ENCODE assay signal across 8 cellular contexts in the genomic region with DNA sequence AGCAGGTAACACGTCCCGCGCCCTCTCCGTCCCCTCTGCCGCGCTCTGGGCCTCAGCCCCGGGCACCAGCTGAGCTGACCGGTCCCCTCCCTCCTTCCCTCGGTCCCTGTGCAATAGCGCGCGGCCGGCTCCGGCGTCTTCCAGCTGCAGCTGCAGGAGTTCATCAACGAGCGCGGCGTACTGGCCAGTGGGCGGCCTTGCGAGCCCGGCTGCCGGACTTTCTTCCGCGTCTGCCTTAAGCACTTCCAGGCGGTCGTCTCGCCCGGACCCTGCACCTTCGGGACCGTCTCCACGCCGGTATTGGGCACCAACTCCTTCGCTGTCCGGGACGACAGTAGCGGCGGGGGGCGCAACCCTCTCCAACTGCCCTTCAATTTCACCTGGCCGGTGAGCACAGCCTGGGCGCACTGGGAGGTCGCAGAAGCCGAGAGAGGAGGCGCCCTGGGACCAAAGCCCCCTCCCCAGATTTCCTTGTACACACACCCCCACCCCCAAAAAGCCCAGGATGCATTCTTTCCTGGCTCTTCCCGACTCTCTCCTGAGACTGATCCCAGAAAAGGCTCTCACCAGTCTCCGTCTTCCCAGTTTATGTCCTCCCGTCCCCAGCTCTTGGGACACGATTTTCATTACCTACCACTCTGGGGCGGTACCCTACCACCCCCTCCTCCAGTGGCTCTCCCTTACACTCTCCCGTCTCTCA. TPM values are rescaled to one million over a fixed set of nuclear protein-coding genes. Genes with fewer than 3 reads are reported as not detected.
A peak's percentile ranks its signal among the peaks of the same experiment; 100 is the strongest.
DNase-seq lines count a peak whose midpoint lies in the region; ATAC-seq, FAIRE-seq and TF ChIP-seq lines count a peak whose summit lies in the region.

No MANE protein-coding gene starts in this region.

- H3K4me2 ChIP-seq in A549 (peak overlapping the region; percentile 99), GM23338 (peak overlapping the region; percentile 99)

- no peaks in the 10 kb centered on the region for H3K36me3 ChIP-seq in GM23338 (ENCODE audit: insufficient read depth)

- H3K4me1 ChIP-seq in A549 (peaks cover 24% of the 10 kb centered on the region; the same call in 1 of the 3 replicates), GM23338 (ENCODE audit: insufficient read depth) (peaks cover 23% of the 10 kb centered on the region)

- WGBS in A549 (ENCODE audit: missing lambda C conversion rate), result 2% methylated on average over 6 of the region's 50 CpGs

- CTCF ChIA-PET in A549 (lab: Yijun Ruan, JAX), result interaction anchor here (0.6 to 6.8 kb wide), 19 partner anchors 11 to 480 kb away, joined by 3 to 70 read pairs (median 7); a partner anchor contains a TSS
- CTCF ChIA-PET in WTC11 (lab: Charles Lee), result interaction anchor here (0.6 to 10.6 kb wide), 41 partner anchors 8 to 577 kb away, joined by 3 to 203 read pairs (median 5); a partner anchor contains a TSS

- H3F3A ChIP-seq in GM23338 (replicated peaks; ENCODE audit: low read depth), result peaks cover 19% of the 10 kb centered on the region

- DNase-seq in A549 (ENCODE audit: low read depth in 1 of 2, low spot score in 1 of 2) (peak in 1 of 2 experiments; percentile 56), GM23338 (ENCODE audit: low spot score) (peak; percentile 67), WTC11 (ENCODE audit: low spot score) (peak; percentile 63), Right ventricle myocardium superior (peak; percentile 74), progenitor cell of endocrine pancreas (ENCODE audit: low spot score, unreplicated experiment) (peak; percentile 52), NCI-H2107 treated with DMSO at 0.1 percent for 48 hours (lab: John Stamatoyannopoulos, UW; ENCODE audit: unreplicated experiment) (no peak)

- no peaks in the 10 kb centered on the region for H3K9me2 ChIP-seq in GM23338 (ENCODE audit: insufficient read depth)

- H3K9me3 Mint-ChIP-seq in GM23338, result no peaks in the 10 kb centered on the region; the same call in 2 of the 3 replicates
- no peaks in the 10 kb centered on the region for H3K9me3 Mint-ChIP-seq in WTC11
- no peaks in the 10 kb centered on the region for H3K9me3 Mint-ChIP-seq in progenitor cell of endocrine pancreas (ENCODE audit: low read depth)

- H3K4me3 ChIP-seq in A549, result peak overlapping the region; percentile 48
- H3K4me3 ChIP-seq in GM23338, result peak overlapping the region; percentile 88

- H3K27me3 Mint-ChIP-seq in GM23338 (ENCODE audit: insufficient read depth, low read depth, poor library complexity) (peaks cover 95% of the 10 kb centered on the region), WTC11 (ENCODE audit: low read depth) (peaks cover 91% of the 10 kb centered on the region), progenitor cell of endocrine pancreas (peaks cover 44% of the 10 kb centered on the region)

- no peaks in the 10 kb centered on the region for H3K9me3 ChIP-seq in A549

- no peaks in the 10 kb centered on the region for H3K79me2 ChIP-seq in GM23338 (replicated peaks; ENCODE audit: insufficient read depth)

- POLR2A ChIA-PET in A549 (lab: Yijun Ruan, JAX), result interaction anchor here (0.5 to 2.9 kb wide), 7 partner anchors 11 to 355 kb away, joined by 3 to 16 read pairs (median 3); a partner anchor contains a TSS
- POLR2A ChIA-PET in WTC11 (lab: Charles Lee), result interaction anchor here (1.0 to 8.7 kb wide), 7 partner anchors 12 to 30 kb away, joined by 3 to 73 read pairs (median 8); a partner anchor contains a TSS

- ATAC-seq in A549, result peak; percentile 63 to 76
- peak; percentile 5 for ATAC-seq in GM23338
- no peak for ATAC-seq in WTC11
- peak; percentile 42 for ATAC-seq in Right ventricle myocardium superior (ENCODE audit: poor library complexity)
- ATAC-seq in GM21447 (IDR thresholded peaks at IDR 0.05; ENCODE audit: unreplicated experiment), result no peak
- no peak for ATAC-seq in GM18867 (IDR thresholded peaks at IDR 0.05; ENCODE audit: unreplicated experiment)

- H3K27me3 ChIP-seq in GM23338 (ENCODE audit: insufficient read depth), result peaks cover 89% of the 10 kb centered on the region

- H3K27ac ChIP-seq in A549 (peak overlapping the region in 1 of 2 experiments; percentile 63; a peak in 3 of 6 replicates), GM23338 (ENCODE audit: low read depth) (no peak overlapping the region)

- H4K20me1 ChIP-seq in GM23338 (replicated peaks; ENCODE audit: insufficient read depth), result peaks cover 16% of the 10 kb centered on the region; the same call in 1 of the 2 replicates

- no peak for FAIRE-seq in A549 (lab: Jason Lieb, UNC)

- no peak for TF ChIP-seq CTCF in A549 (IDR thresholded peaks at IDR 0.05)
- TF ChIP-seq CTCF in GM23338 (conservative IDR thresholded peaks at IDR 0.05; ENCODE audit: low read depth in 2 of 2), result no peak
- no peak for TF ChIP-seq CTCF in WTC11 (IDR thresholded peaks at IDR 0.05)
- no peak for TF ChIP-seq CTCF in progenitor cell of endocrine pancreas (IDR thresholded peaks at IDR 0.05; ENCODE audit: unreplicated experiment)

- no peak for TF ChIP-seq EP300 in A549 (IDR thresholded peaks at IDR 0.05)

- no peak for TF ChIP-seq POLR2A in A549 (IDR thresholded peaks at IDR 0.05; ENCODE audit: low read length)

- no peak for TF ChIP-seq RAD21 in A549 (conservative IDR thresholded peaks at IDR 0.05 in 1 of 2, IDR thresholded peaks at IDR 0.05 in 1 of 2)

- H3K27ac Mint-ChIP-seq in GM23338, result no peak overlapping the region
- H3K27ac Mint-ChIP-seq in WTC11, result no peak overlapping the region
- peak overlapping the region; percentile 33 for H3K27ac Mint-ChIP-seq in progenitor cell of endocrine pancreas

- H3K36me3 Mint-ChIP-seq in GM23338 (ENCODE audit: low read depth) (no peaks in the 10 kb centered on the region; the same call in 2 of the 3 replicates), WTC11 (no peaks in the 10 kb centered on the region), progenitor cell of endocrine pancreas (ENCODE audit: insufficient read depth) (no peaks in the 10 kb centered on the region)

- H3K4me1 Mint-ChIP-seq in GM23338 (peaks cover 41% of the 10 kb centered on the region), WTC11 (peaks cover 30% of the 10 kb centered on the region), progenitor cell of endocrine pancreas (ENCODE audit: low read depth) (peaks cover 54% of the 10 kb centered on the region)

- peak overlapping the region; percentile 99; the same call in 1 of the 2 replicates for H2AFZ ChIP-seq in GM23338

- intact Hi-C loops in Right ventricle myocardium superior (cut with DNase I), result no loop called here

- H3K4me3 Mint-ChIP-seq in GM23338 (peak overlapping the region; percentile 78), WTC11 (peak overlapping the region; percentile 80), progenitor cell of endocrine pancreas (ENCODE audit: low read depth) (peak overlapping the region; percentile 76)

TF ChIP-seq in A549, 52 proteins besides CTCF, POLR2A, EP300 and RAD21 (continues in another document):
- no peak for TF ChIP-seq HOXA7 (CRISPR knock-in tag; IDR thresholded peaks at IDR 0.05)
- TF ChIP-seq RFX5 (IDR thresholded peaks at IDR 0.05), result no peak

TF ChIP-seq in GM23338, 12 proteins besides CTCF, POLR2A, EP300 and RAD21 (continues in another document):
- no peak for TF ChIP-seq STAT1 (IDR thresholded peaks at IDR 0.05; ENCODE audit: unreplicated experiment)

TF ChIP-seq in WTC11, 78 proteins besides CTCF, POLR2A, EP300 and RAD21 (continues in another document):
- no peak for TF ChIP-seq FOXJ3 (CRISPR knock-in tag; IDR thresholded peaks at IDR 0.05; ENCODE audit: borderline replicate concordance)

RNA-seq across cellular contexts. Expression of a gene that starts 0.7 kb away (rescaled TPM):
- polyA plus RNA-seq in A549 (2011; rRNA removed), result 0.09 and 0.16 TPM in 2 replicates
- polyA plus RNA-seq in A549 (2012; cell fraction: cytosol; rRNA removed), result 0.16 and 0.21 TPM in 2 replicates
- polyA plus RNA-seq in A549 (2012; cell fraction: nucleus; rRNA removed), result 0.54 and 0.61 TPM in 2 replicates
- polyA plus RNA-seq in A549 (2017; fragmentation: RNase III; extraction: RNeasy Plus Mini Kit Qiagen cat#74134 plus additional on column Dnase treatment), result 0.09 to 0.28 TPM (median 0.13 TPM) in 3 replicates
- polyA minus RNA-seq in A549 (2011; rRNA and poly(A)+ RNA removed), result 0.21 and 0.24 TPM in 2 replicates
- 0.31 and 0.62 TPM in 2 replicates for total RNA-seq in GM23338 (2014; rRNA removed; shearing (Covaris generic))
- polyA plus RNA-seq in GM23338 (2016; fragmentation: Nextera tagmentation; extraction: Ambion mirVana), result 0.64 and 0.99 TPM in 2 replicates
- total RNA-seq in WTC11 (2021), result 0.94 to 1.6 TPM (median 1.1 TPM) in 3 replicates
- 10.7 TPM for total RNA-seq in Right ventricle myocardium superior
- total RNA-seq in progenitor cell of endocrine pancreas, result 6.2 and 6.5 TPM in 2 replicates

RNA-seq across cellular contexts. Expression of a gene that starts 23.4 kb away (rescaled TPM):
- polyA plus RNA-seq in A549 (2011; rRNA removed) (22.2 and 25.3 TPM in 2 replicates), A549 (2017; fragmentation: RNase III; extraction: RNeasy Plus Mini Kit Qiagen cat#74134 plus additional on column Dnase treatment) (3.8 to 4.9 TPM (median 4.5 TPM) in 3 replicates), GM23338 (2016; fragmentation: Nextera tagmentation; extraction: Ambion mirVana) (73.0 and 74.4 TPM in 2 replicates)
- 9.5 and 11.1 TPM in 2 replicates for polyA plus RNA-seq in A549 (2012; cell fraction: cytosol; rRNA removed)
- 6.3 and 13.2 TPM in 2 replicates for polyA plus RNA-seq in A549 (2012; cell fraction: nucleus; rRNA removed)
- 27.8 and 36.4 TPM in 2 replicates for polyA minus RNA-seq in A549 (2011; rRNA and poly(A)+ RNA removed)
- total RNA-seq in GM23338 (2014; rRNA removed; shearing (Covaris generic)), result 112 and 124 TPM in 2 replicates
- total RNA-seq in WTC11 (2021) (17.2 to 31.0 TPM (median 17.7 TPM) in 3 replicates), Right ventricle myocardium superior (0.46 TPM), progenitor cell of endocrine pancreas (14.4 and 18.1 TPM in 2 replicates)

RNA-seq across cellular contexts. Expression of a gene that starts 35.6 kb away (rescaled TPM):
- polyA plus RNA-seq in A549 (2011; rRNA removed), result 9.0 and 10.7 TPM in 2 replicates
- polyA plus RNA-seq in A549 (2012; cell fraction: cytosol; rRNA removed), result 9.1 and 10.9 TPM in 2 replicates
- polyA plus RNA-seq in A549 (2012; cell fraction: nucleus; rRNA removed), result 23.3 and 26.0 TPM in 2 replicates
- polyA plus RNA-seq in A549 (2017; fragmentation: RNase III; extraction: RNeasy Plus Mini Kit Qiagen cat#74134 plus additional on column Dnase treatment), result 12.4 to 15.2 TPM (median 14.6 TPM) in 3 replicates
- 26.2 and 33.6 TPM in 2 replicates for polyA minus RNA-seq in A549 (2011; rRNA and poly(A)+ RNA removed)
- 39.4 and 42.5 TPM in 2 replicates for total RNA-seq in GM23338 (2014; rRNA removed; shearing (Covaris generic))
- 4.7 and 5.9 TPM in 2 replicates for polyA plus RNA-seq in GM23338 (2016; fragmentation: Nextera tagmentation; extraction: Ambion mirVana)
- 22.0 to 27.3 TPM (median 24.1 TPM) in 3 replicates for total RNA-seq in WTC11 (2021)
- 18.4 TPM for total RNA-seq in Right ventricle myocardium superior
- 27.4 and 28.9 TPM in 2 replicates for total RNA-seq in progenitor cell of endocrine pancreas

RNA-seq across cellular contexts. Expression of a gene that starts 55.8 kb away (rescaled TPM):
- polyA plus RNA-seq in A549 (2011; rRNA removed) (13.0 and 13.9 TPM in 2 replicates), A549 (2017; fragmentation: RNase III; extraction: RNeasy Plus Mini Kit Qiagen cat#74134 plus additional on column Dnase treatment) (4.9 to 7.6 TPM (median 6.9 TPM) in 3 replicates), GM23338 (2016; fragmentation: Nextera tagmentation; extraction: Ambion mirVana) (3.0 and 4.4 TPM in 2 replicates)
- polyA plus RNA-seq in A549 (2012; cell fraction: cytosol; rRNA removed), result 6.4 and 7.3 TPM in 2 replicates
- polyA plus RNA-seq in A549 (2012; cell fraction: nucleus; rRNA removed), result 4.5 and 5.4 TPM in 2 replicates
- 8.2 and 10.0 TPM in 2 replicates for polyA minus RNA-seq in A549 (2011; rRNA and poly(A)+ RNA removed)
- total RNA-seq in GM23338 (2014; rRNA removed; shearing (Covaris generic)), result 2.9 and 4.7 TPM in 2 replicates
- total RNA-seq in WTC11 (2021) (5.0 to 5.4 TPM (median 5.1 TPM) in 3 replicates), Right ventricle myocardium superior (not detected), progenitor cell of endocrine pancreas (4.4 and 5.1 TPM in 2 replicates)

Comparison
In these comparisons a context has a peak if more than half of its experiments do, and no peak if none do; other contexts are left out.
1. ATAC-seq: peak in A549 (2 of 2), GM23338 (single experiment) and Right ventricle myocardium superior (single experiment); none in WTC11 (single experiment), GM21447 (single experiment) and GM18867 (single experiment).
2. RNA of a gene that starts 23.4 kb away (total RNA-seq): 112 to 124 TPM in GM23338, 17.2 to 31.0 TPM in WTC11 and 14.4 to 18.1 TPM in progenitor cell of endocrine pancreas; 0.46 TPM in Right ventricle myocardium superior (single experiment); every median in the first group is over 10 times any median in the second.
3. Peak in every context shown above with its lines, with median percentiles within 50 percentile points of each other: H3K4me3 Mint-ChIP-seq.